ENCODE assay signal across 22 cellular contexts in genomic region chr19:44149776-44150175, GRCh38.
"Had no signal": no experiment of that assay in that cellular context is flagged by ENCODE, and none has a peak within 500 bp of the region (broad histone marks: within the 10 kb centered on the region; RNA-seq: fewer than 3 reads in every experiment).

No MANE protein-coding gene starts in this region.

- H3K4me3 ChIP-seq: MG63, SJSA1, SK-N-MC had no signal

- DNase-seq: Karpas-422, KG1, MG63, NCI-H1092, NCI-H1105 treated with DMSO at 0.1 percent for 48 hours, NCI-H1436, NCI-H187, NCI-H2029, NCI-H2081 treated with DMSO at 0.1 percent for 48 hours, NCI-H2171, NCI-H226, NCI-H446, NCI-H510A, NCI-H524 treated with DMSO at 0.1 percent for 48 hours, NCI-H69, NCI-H774, SIG-M5 had no signal

- H3K4me1 ChIP-seq: SJSA1 had no signal

- H3K27me3 ChIP-seq: MG63, SJSA1 had no signal

- FAIRE-seq: HTR-8/SVneo had no signal

- H3K27ac ChIP-seq: HL-60, RWPE1, SJSA1, SK-N-MC had no signal

- H3K9me3 ChIP-seq: SJSA1 had no signal
